Comparison of ENCODE assay signal across 16 cellular contexts in genomic region chr18:36770315-36770946, GRCh38.
DNase-seq lines count a peak whose midpoint lies in the region; ATAC-seq and TF ChIP-seq lines count a peak whose summit lies in the region.
"Had no signal": no experiment of that assay in that cellular context is flagged by ENCODE, and none has a peak within 500 bp of the region (broad histone marks: within the 10 kb centered on the region; RNA-seq: fewer than 3 reads in every experiment).

No MANE protein-coding gene starts in this region.

- peaks cover 37% of the 10 kb centered on the region for H3K4me1 ChIP-seq in Loucy (ENCODE audit: insufficient read depth, low read length, poor library complexity, severe bottlenecking)
- H3K4me1 ChIP-seq: HAP-1 had no signal

- no peaks in the 10 kb centered on the region for H3K79me2 ChIP-seq in Loucy (ENCODE audit: insufficient read depth, low read length)

- no peak for TF ChIP-seq CTCF in Loucy (conservative IDR thresholded peaks at IDR 0.05; ENCODE audit: low read length)

- 0 out of 2 replicates have a peak, but pooled peaks cover 5% of the 10 kb centered on the region for H3F3A ChIP-seq in Loucy (ENCODE audit: low read depth)

- ATAC-seq in HG03342 (IDR thresholded peaks at IDR 0.05; ENCODE audit: unreplicated experiment) (no peak), HG03108 (IDR thresholded peaks at IDR 0.05; ENCODE audit: unreplicated experiment) (no peak)

- no peaks in the 10 kb centered on the region for H3K9me2 ChIP-seq in Loucy (replicated peaks; ENCODE audit: low read depth, low read length)

- H2AFZ ChIP-seq in Loucy (ENCODE audit: low read length): no peak overlapping the region

- peak overlapping the region; percentile 29 for H3K4me3 ChIP-seq in Loucy (ENCODE audit: low read length, poor library complexity, severe bottlenecking)
- H3K4me3 ChIP-seq: HAP-1 had no signal

- H3K4me2 ChIP-seq in Loucy (ENCODE audit: low read depth, low read length, poor library complexity, severe bottlenecking): peak overlapping the region; percentile 57

- DNase-seq in GM03348 (ENCODE audit: low spot score) (peak; percentile 28), iris pigment epithelial cell (ENCODE audit: low read depth) (peak; percentile 17), NCI-H146 treated with DMSO at 0.1 percent for 48 hours (lab: John Stamatoyannopoulos, UW; ENCODE audit: unreplicated experiment) (no peak), EL (no peak)
- DNase-seq: DMS 273 treated with DMSO at 0.1 percent for 48 hours, DND-41, GDM1, NCI-H1105, NCI-H1694, NCI-H2081 treated with DMSO at 0.1 percent for 48 hours, SHP77 treated with DMSO at 0.1 percent for 48 hours, T-helper 1 cell had no signal

- H3K9ac ChIP-seq in Loucy (ENCODE audit: low read depth, low read length, poor library complexity, severe bottlenecking): peak overlapping the region; percentile 9

- H3K27me3 ChIP-seq in Loucy (ENCODE audit: insufficient read depth, low read length, poor library complexity, severe bottlenecking): no peaks in the 10 kb centered on the region

- H3K36me3 ChIP-seq in Loucy (ENCODE audit: insufficient read depth, low read length): no peaks in the 10 kb centered on the region
- H3K36me3 ChIP-seq: HAP-1 had no signal

- no peaks in the 10 kb centered on the region for H4K20me1 ChIP-seq in Loucy (ENCODE audit: insufficient read depth, low read length, poor library complexity, severe bottlenecking)

- no peaks in the 10 kb centered on the region for H3K9me3 ChIP-seq in Loucy (ENCODE audit: insufficient read depth, low read depth, low read length)
- H3K9me3 ChIP-seq: HAP-1 had no signal

Comparison
In these comparisons a context has a peak if more than half of its experiments do, and no peak if none do; other contexts are left out.
1. DNase-seq: peak in GM03348 (single experiment) and iris pigment epithelial cell (single experiment); none in NCI-H146 treated with DMSO at 0.1 percent for 48 hours (single experiment) and EL (single experiment).